In genomic region chr22:21416375-21416774, GRCh38 we compare ENCODE assay signal across 8 cellular contexts. TPM values are rescaled to one million over a fixed set of nuclear protein-coding genes. Genes with fewer than 3 reads are reported as not detected.
DNase-seq lines count a peak whose midpoint lies in the region; ATAC-seq and TF ChIP-seq lines count a peak whose summit lies in the region.
"Not testable (repeated sequence)": the region's sequence is repeated elsewhere in the genome, so short reads cannot be mapped to it uniquely, and the experiment has no call there.
"Had no signal": no experiment of that assay in that cellular context is flagged by ENCODE, and none has a peak within 500 bp of the region (broad histone marks: within the 10 kb centered on the region; RNA-seq: fewer than 3 reads in every experiment).

No MANE protein-coding gene starts in this region.

- peak overlapping the region in 3 of 11 experiments; percentile 49 to 54 (median 53); a peak in 4 of 22 replicates for H3K27ac ChIP-seq in BLaER1 treated with 17β-estradiol and CSF1 and Interleukin-3, amounts not matched to agents 10 nM and 100 nM
- H3K27ac ChIP-seq in right cardiac atrium (ENCODE audit: low read length); lower lobe of right lung; neuronal stem cell (replicated peaks; ENCODE audit: low read length): not testable (repeated sequence)

- H3K18ac ChIP-seq in neuronal stem cell (ENCODE audit: low read length) = not testable (repeated sequence)

- H3K4me3 ChIP-seq in BLaER1 treated with 17β-estradiol and CSF1 and Interleukin-3, amounts not matched to agents 10 nM and 100 nM = peak overlapping the region in 3 of 10 experiments; percentile 41 to 50 (median 44); a peak in 2 of 20 replicates
- not testable (repeated sequence) for H3K4me3 ChIP-seq in right cardiac atrium (ENCODE audit: low read length); lower lobe of right lung; neuronal stem cell (ENCODE audit: low read length in 2 of 2)

- H2AK5ac ChIP-seq in neuronal stem cell (ENCODE audit: low read depth, low read length) = not testable (repeated sequence)

- ATAC-seq in esophagus mucosa (peak; percentile 24), right cardiac atrium (peak; percentile 7 to 37), lower lobe of right lung (peak; percentile 28 to 42)
- not testable (repeated sequence) for ATAC-seq in stimulated activated naive CD8-positive, alpha-beta T cell treated with anti-CD3 and anti-CD28 coated beads, Interleukin-15, Interleukin-2, amounts not matched to agents 100 U/mL and 50 U/mL, for 24 hours

- not testable (repeated sequence) for H3K27me3 ChIP-seq in BLaER1 treated with 17β-estradiol and CSF1 and Interleukin-3, amounts not matched to agents 10 nM and 100 nM; right cardiac atrium (ENCODE audit: control insufficient read depth, insufficient read depth); lower lobe of right lung (ENCODE audit: low read depth); neuronal stem cell (ENCODE audit: control insufficient read depth in 3 of 3, insufficient read depth in 3 of 3, low read depth in 1 of 3, low read length in 3 of 3)

- 0 out of 22 replicates have a peak overlapping the region, but pooled peaks of 2 of the 11 experiments have one; percentile 36 to 55 for H3K9ac ChIP-seq in BLaER1 treated with 17β-estradiol and CSF1 and Interleukin-3, amounts not matched to agents 10 nM and 100 nM
- not testable (repeated sequence) for H3K9ac ChIP-seq in neuronal stem cell (ENCODE audit: low read depth, low read length, poor library complexity)

- not testable (repeated sequence) for TF ChIP-seq CTCF in lower lobe of right lung (IDR thresholded peaks at IDR 0.05)

- H2BK15ac ChIP-seq in neuronal stem cell (ENCODE audit: low read length) = not testable (repeated sequence)

- not testable (repeated sequence) for H3K9me3 ChIP-seq in BLaER1 treated with 17β-estradiol and CSF1 and Interleukin-3, amounts not matched to agents 10 nM and 100 nM (replicated peaks in 1 of 11); right cardiac atrium (ENCODE audit: control insufficient read depth, low read length); lower lobe of right lung; neuronal stem cell (replicated peaks in 1 of 2; ENCODE audit: control insufficient read depth in 2 of 2, insufficient read depth in 1 of 2, low read depth in 1 of 2, low read length in 2 of 2)

- H3K4me3 Mint-ChIP-seq in activated CD4-positive, alpha-beta T cell treated with anti-CD3 and anti-CD28 coated beads, Interleukin-2, amount 10 ng/mL, durations not matched to agents 24 days and 14 days = not testable (repeated sequence)

- not testable (repeated sequence) for H3K23ac ChIP-seq in neuronal stem cell (ENCODE audit: low read depth, low read length, poor library complexity)

- H3K36me3 ChIP-seq in BLaER1 treated with 17β-estradiol and CSF1 and Interleukin-3, amounts not matched to agents 10 nM and 100 nM; lower lobe of right lung; neuronal stem cell (replicated peaks in 1 of 2; ENCODE audit: control insufficient read depth in 2 of 2, insufficient read depth in 2 of 2, low read length in 2 of 2): not testable (repeated sequence)

- WGBS in right cardiac atrium = 27% methylated on average over 6 of the region's 25 CpGs
- WGBS in neuronal stem cell (ENCODE audit: extremely low coverage in 2 of 2, insufficient read length in 2 of 2, insufficient replicate concordance in 1 of 2), 2 donors = no CpG with 5 or more reads among the region's 25 CpGs

- H4K91ac ChIP-seq in neuronal stem cell (ENCODE audit: low read depth, low read length, poor library complexity) = not testable (repeated sequence)

- H3K27me3 Mint-ChIP-seq in activated CD4-positive, alpha-beta T cell treated with anti-CD3 and anti-CD28 coated beads, Interleukin-2, amount 10 ng/mL, durations not matched to agents 24 days and 14 days = not testable (repeated sequence)

- intact Hi-C loops in activated CD4-positive, alpha-beta T cell treated with anti-CD3 and anti-CD28 coated beads, Interleukin-2, amount 10 ng/mL, durations not matched to agents 24 days and 14 days (cut with micrococcal nuclease); right cardiac atrium (cut with DNase I); lower lobe of right lung (cut with DNase I): not testable (repeated sequence)

- not testable (repeated sequence) for H3K4me1 Mint-ChIP-seq in activated CD4-positive, alpha-beta T cell treated with anti-CD3 and anti-CD28 coated beads, Interleukin-2, amount 10 ng/mL, durations not matched to agents 24 days and 14 days

- not testable (repeated sequence) for H3K27ac Mint-ChIP-seq in activated CD4-positive, alpha-beta T cell treated with anti-CD3 and anti-CD28 coated beads, Interleukin-2, amount 10 ng/mL, durations not matched to agents 24 days and 14 days

- not testable (repeated sequence) for H4K20me1 ChIP-seq in BLaER1 treated with 17β-estradiol and CSF1 and Interleukin-3, amounts not matched to agents 10 nM and 100 nM

- peak overlapping the region; percentile 68 for H2AFZ ChIP-seq in neuronal stem cell (ENCODE audit: low read length)

- H3K4me2 ChIP-seq in BLaER1 treated with 17β-estradiol and CSF1 and Interleukin-3, amounts not matched to agents 10 nM and 100 nM = peak overlapping the region; percentile 50 to 69 (median 55); a peak in 10 of 22 replicates
- not testable (repeated sequence) for H3K4me2 ChIP-seq in neuronal stem cell (ENCODE audit: insufficient read depth, low read length, poor library complexity, severe bottlenecking)

- H4K8ac ChIP-seq in neuronal stem cell (ENCODE audit: low read depth, low read length) = not testable (repeated sequence)

- H3K4ac ChIP-seq in neuronal stem cell (ENCODE audit: low read length) = not testable (repeated sequence)

- H3K14ac ChIP-seq in neuronal stem cell (ENCODE audit: low read length) = not testable (repeated sequence)

- not testable (repeated sequence) for H2BK5ac ChIP-seq in neuronal stem cell (ENCODE audit: low read length)

- not testable (repeated sequence) for H3K4me1 ChIP-seq in BLaER1 treated with 17β-estradiol and CSF1 and Interleukin-3, amounts not matched to agents 10 nM and 100 nM; right cardiac atrium (ENCODE audit: control insufficient read depth, insufficient read depth, low read length); lower lobe of right lung; neuronal stem cell (ENCODE audit: control insufficient read depth in 2 of 2, insufficient read depth in 1 of 2, low read depth in 1 of 2, low read length in 2 of 2)

- not testable (repeated sequence) for H3K36me3 Mint-ChIP-seq in activated CD4-positive, alpha-beta T cell treated with anti-CD3 and anti-CD28 coated beads, Interleukin-2, amount 10 ng/mL, durations not matched to agents 24 days and 14 days (ENCODE audit: low read depth)

- H2BK12ac ChIP-seq in neuronal stem cell (ENCODE audit: low read length) = not testable (repeated sequence)

- not testable (repeated sequence) for H2BK120ac ChIP-seq in neuronal stem cell (ENCODE audit: low read depth, low read length)

- H3K9me3 Mint-ChIP-seq in activated CD4-positive, alpha-beta T cell treated with anti-CD3 and anti-CD28 coated beads, Interleukin-2, amount 10 ng/mL, durations not matched to agents 24 days and 14 days = not testable (repeated sequence)

- not testable (repeated sequence) for H3K79me1 ChIP-seq in neuronal stem cell (ENCODE audit: low read depth, low read length)

- peak; percentile 59 for DNase-seq in activated CD4-positive, alpha-beta T cell treated with anti-CD3 and anti-CD28 coated beads, Interleukin-2, amount 10 ng/mL, durations not matched to agents 24 days and 14 days
- DNase-seq in right cardiac atrium = peak in 1 of 3 donors; percentile 3
- DNase-seq in lower lobe of right lung; neuronal stem cell (ENCODE audit: low spot score): not testable (repeated sequence)
- DNase-seq in stimulated activated naive CD8-positive, alpha-beta T cell treated with anti-CD3 and anti-CD28 coated beads, Interleukin-15, Interleukin-2, amounts not matched to agents 100 U/mL and 50 U/mL, for 24 hours = peak; percentile 2

RNA-seq across cellular contexts. Expression of gene HIC2, which starts 0.8 kb away (rescaled TPM):
- 5.9 and 6.4 TPM in 2 replicates for total RNA-seq in activated CD4-positive, alpha-beta T cell treated with anti-CD3 and anti-CD28 coated beads, Interleukin-2, amount 10 ng/mL, durations not matched to agents 24 days and 14 days
- total RNA-seq in esophagus mucosa (2.1 TPM), right cardiac atrium (1 to 10 TPM; 1.1 to 2.1 (median 1.8) TPM), lower lobe of right lung (5.7 TPM)
- 1.7 TPM for polyA plus RNA-seq in right cardiac atrium
- polyA plus RNA-seq in neuronal stem cell (2013, experiment 1 of 2) = 17.8 TPM
- polyA plus RNA-seq in neuronal stem cell (2013, experiment 2 of 2) = 18.7 TPM

RNA-seq across cellular contexts. Expression of gene RIMBP3B, which starts 32.8 kb away (rescaled TPM):
- 0.26 TPM in 1 of 2 replicates, not detected in the other for total RNA-seq in activated CD4-positive, alpha-beta T cell treated with anti-CD3 and anti-CD28 coated beads, Interleukin-2, amount 10 ng/mL, durations not matched to agents 24 days and 14 days
- total RNA-seq in esophagus mucosa (not detected), right cardiac atrium (under 1 TPM in 3 of 4 donors, not detected in 1; 0.06 to 0.14 (median 0.08) TPM), lower lobe of right lung (0.21 TPM)
- not detected for polyA plus RNA-seq in right cardiac atrium
- 0.06 TPM for polyA plus RNA-seq in neuronal stem cell (2013, experiment 1 of 2)
- 0.08 TPM for polyA plus RNA-seq in neuronal stem cell (2013, experiment 2 of 2)
- total RNA-seq: CD4-positive, CD25-positive, alpha-beta regulatory T cell had no signal

RNA-seq across cellular contexts. Expression of gene TMEM191C, which starts 50.8 kb away (rescaled TPM):
- total RNA-seq in activated CD4-positive, alpha-beta T cell treated with anti-CD3 and anti-CD28 coated beads, Interleukin-2, amount 10 ng/mL, durations not matched to agents 24 days and 14 days = 0.50 and 0.54 TPM in 2 replicates
- 4.2 TPM for total RNA-seq in esophagus mucosa
- total RNA-seq in right cardiac atrium = 1 to 10 TPM in 2 of 4 donors, under 1 TPM in 1, not detected in 1; 0.68 to 1.4 (median 1.2) TPM
- 0.66 TPM for polyA plus RNA-seq in right cardiac atrium
- 3.5 TPM for total RNA-seq in lower lobe of right lung
- 0.98 TPM for polyA plus RNA-seq in neuronal stem cell (2013, experiment 1 of 2)
- 1.1 TPM for polyA plus RNA-seq in neuronal stem cell (2013, experiment 2 of 2)
